In the genomic region with DNA sequence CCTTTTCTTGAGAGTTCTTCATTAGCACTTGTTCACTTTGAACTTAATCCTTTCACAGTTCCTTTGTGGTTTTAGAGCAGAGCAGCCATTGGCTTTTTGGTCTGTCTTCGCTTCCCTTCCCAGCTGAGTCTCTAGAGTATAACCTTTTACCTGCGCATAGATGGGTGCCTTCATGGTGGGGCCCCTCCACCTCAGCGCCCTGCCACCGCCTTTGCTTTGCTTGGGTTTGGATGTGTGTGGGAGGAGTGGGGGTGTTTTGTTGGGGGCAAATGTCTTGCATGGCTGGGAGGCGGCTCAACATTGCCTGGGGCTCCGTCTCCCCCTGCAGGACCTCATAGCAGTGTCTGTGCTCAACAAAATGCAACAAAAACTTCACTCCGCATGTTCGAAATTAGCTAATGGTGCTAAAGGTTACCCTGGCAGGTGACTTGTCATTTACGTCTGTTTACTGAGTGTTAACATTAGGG, we compare ENCODE assay signal across 24 cellular contexts. TPM values are rescaled to one million over a fixed set of nuclear protein-coding genes. Genes with fewer than 3 reads are reported as not detected.
DNase-seq lines count a peak whose midpoint lies in the region; TF ChIP-seq lines count a peak whose summit lies in the region.
"Had no signal": no experiment of that assay in that cellular context is flagged by ENCODE, and none has a peak within 500 bp of the region (broad histone marks: within the 10 kb centered on the region; RNA-seq: fewer than 3 reads in every experiment).

No MANE protein-coding gene starts in this region.

- H3K27ac ChIP-seq in hepatocyte: peak overlapping the region; percentile 82
- H3K27ac ChIP-seq: body of pancreas, epithelial cell of prostate, left ventricle myocardium inferior, uterus had no signal

- 85% methylated on average over 9 of the region's 9 CpGs for WGBS in hepatocyte (ENCODE audit: low lambda C conversion rate, missing lambda C conversion rate)

- H2AFZ ChIP-seq in hepatocyte: no peak overlapping the region

- intact Hi-C loops in activated naive CD4-positive, alpha-beta T cell treated with anti-CD3 and anti-CD28 coated beads for 36 hours (cut with micrococcal nuclease): loop anchor here (1.0 kb wide), 1 partner anchor 22 kb away; no protein-coding TSS in a partner anchor

- no peaks in the 10 kb centered on the region for H3K36me3 ChIP-seq in hepatocyte (replicated peaks; ENCODE audit: insufficient read depth, low read depth)
- H3K36me3 ChIP-seq: uterus had no signal

- no peaks in the 10 kb centered on the region for H4K20me1 ChIP-seq in hepatocyte (ENCODE audit: insufficient read depth, poor library complexity, severe bottlenecking)

- peak; percentile 16 for TF ChIP-seq CTCF in hepatocyte (IDR thresholded peaks at IDR 0.05; ENCODE audit: poor library complexity)

- H3K4me3 Mint-ChIP-seq in activated naive CD4-positive, alpha-beta T cell treated with anti-CD3 and anti-CD28 coated beads for 36 hours: peak overlapping the region; percentile 23
- H3K4me3 Mint-ChIP-seq in stimulated activated naive CD8-positive, alpha-beta T cell treated with anti-CD3 and anti-CD28 coated beads, Interleukin-15, Interleukin-2, amounts not matched to agents 100 ng/mL and 50 ng/mL, for 24 hours: peak overlapping the region; percentile 58
- H3K4me3 Mint-ChIP-seq: stimulated activated effector memory CD8-positive, alpha-beta T cell treated with anti-CD3 and anti-CD28 coated beads, Interleukin-12 subunit alpha, Interleukin-12 subunit beta, amount 100 ng/mL, for 72 hours had no signal

- peaks cover 44% of the 10 kb centered on the region for H3K79me2 ChIP-seq in hepatocyte

- H3K9me3 Mint-ChIP-seq in activated naive CD4-positive, alpha-beta T cell treated with anti-CD3 and anti-CD28 coated beads for 36 hours: peaks cover 3% of the 10 kb centered on the region
- no peaks in the 10 kb centered on the region for H3K9me3 Mint-ChIP-seq in stimulated activated naive CD8-positive, alpha-beta T cell treated with anti-CD3 and anti-CD28 coated beads, Interleukin-15, Interleukin-2, amounts not matched to agents 100 ng/mL and 50 ng/mL, for 24 hours
- H3K9me3 Mint-ChIP-seq: CD8-positive, alpha-beta memory T cell; stimulated activated effector memory CD8-positive, alpha-beta T cell treated with anti-CD3 and anti-CD28 coated beads, Interleukin-12 subunit alpha, Interleukin-12 subunit beta, amount 100 ng/mL, for 72 hours had no signal

- peaks cover 48% of the 10 kb centered on the region for H3K4me1 Mint-ChIP-seq in activated naive CD4-positive, alpha-beta T cell treated with anti-CD3 and anti-CD28 coated beads for 36 hours (ENCODE audit: low read depth)
- peaks cover 42% of the 10 kb centered on the region for H3K4me1 Mint-ChIP-seq in stimulated activated naive CD8-positive, alpha-beta T cell treated with anti-CD3 and anti-CD28 coated beads, Interleukin-15, Interleukin-2, amounts not matched to agents 100 ng/mL and 50 ng/mL, for 24 hours (ENCODE audit: low read depth)
- H3K4me1 Mint-ChIP-seq: stimulated activated effector memory CD8-positive, alpha-beta T cell treated with anti-CD3 and anti-CD28 coated beads, Interleukin-12 subunit alpha, Interleukin-12 subunit beta, amount 100 ng/mL, for 72 hours had no signal

- H3K27me3 Mint-ChIP-seq in activated naive CD4-positive, alpha-beta T cell treated with anti-CD3 and anti-CD28 coated beads for 36 hours (ENCODE audit: low read depth): no peaks in the 10 kb centered on the region
- H3K27me3 Mint-ChIP-seq in stimulated activated naive CD8-positive, alpha-beta T cell treated with anti-CD3 and anti-CD28 coated beads, Interleukin-15, Interleukin-2, amounts not matched to agents 100 ng/mL and 50 ng/mL, for 24 hours: no peaks in the 10 kb centered on the region
- H3K27me3 Mint-ChIP-seq: CD8-positive, alpha-beta memory T cell had no signal

- peak overlapping the region; percentile 65 for H3K27ac Mint-ChIP-seq in activated naive CD4-positive, alpha-beta T cell treated with anti-CD3 and anti-CD28 coated beads for 36 hours
- H3K27ac Mint-ChIP-seq in stimulated activated naive CD8-positive, alpha-beta T cell treated with anti-CD3 and anti-CD28 coated beads, Interleukin-15, Interleukin-2, amounts not matched to agents 100 ng/mL and 50 ng/mL, for 24 hours: peak overlapping the region; percentile 85

- no peaks in the 10 kb centered on the region for H3K4me1 ChIP-seq in hepatocyte (ENCODE audit: insufficient read depth)
- H3K4me1 ChIP-seq: uterus had no signal

- peak; percentile 41 for DNase-seq in activated naive CD4-positive, alpha-beta T cell treated with anti-CD3 and anti-CD28 coated beads for 36 hours
- no peak for DNase-seq in activated naive CD4-positive, alpha-beta T cell treated with anti-CD3 and anti-CD28 coated beads, Interleukin-2, amount 50 U/mL, for 16 hours
- DNase-seq in activated CD8-positive, alpha-beta memory T cell treated with anti-CD3 and anti-CD28 coated beads, Interleukin-2, amount 50 U/mL, for 1 hour (ENCODE audit: extremely low read depth): peak; percentile 13
- DNase-seq in hepatocyte (ENCODE audit: low spot score): peak; percentile 49
- DNase-seq in NCI-H345 (lab: John Stamatoyannopoulos, UW): no peak
- no peak for DNase-seq in NCI-H82 treated with DMSO at 0.1 percent for 48 hours (lab: John Stamatoyannopoulos, UW; ENCODE audit: unreplicated experiment)
- DNase-seq in AG08396 (ENCODE audit: low spot score): no peak
- DNase-seq: activated CD4-positive, alpha-beta T cell treated with anti-CD3 and anti-CD28 coated beads for 48 hours; activated effector memory CD4-positive, alpha-beta T cell treated with anti-CD3 and anti-CD28 coated beads, Interleukin-2, amount 50 U/mL, for 16 hours; body of pancreas; DMS79 treated with DMSO at 0.1 percent for 48 hours; left ventricle myocardium inferior; NCI-H1417 treated with DMSO at 0.1 percent for 48 hours; NCI-H2171 treated with DMSO at 0.1 percent for 48 hours; NCI-H748 treated with DMSO at 0.1 percent for 48 hours; occipital lobe; PC-3; uterus had no signal

- no peak overlapping the region for H3K4me2 ChIP-seq in hepatocyte
- H3K4me2 ChIP-seq: smooth muscle cell had no signal

- H3K9me2 ChIP-seq in hepatocyte (replicated peaks; ENCODE audit: insufficient read depth): no peaks in the 10 kb centered on the region

- no peaks in the 10 kb centered on the region for H3K27me3 ChIP-seq in hepatocyte
- H3K27me3 ChIP-seq: body of pancreas, gastroesophageal sphincter, uterus had no signal

- CTCF ChIA-PET in activated naive CD4-positive, alpha-beta T cell treated with anti-CD3 and anti-CD28 coated beads for 36 hours (lab: Charles Lee): interaction anchor here (1.6 to 2.0 kb wide), 2 partner anchors 9 to 139 kb away, joined by 6 to 9 read pairs; no protein-coding TSS in a partner anchor

- H3K36me3 Mint-ChIP-seq in activated naive CD4-positive, alpha-beta T cell treated with anti-CD3 and anti-CD28 coated beads for 36 hours (ENCODE audit: low read depth): peaks cover 29% of the 10 kb centered on the region
- peaks cover 41% of the 10 kb centered on the region for H3K36me3 Mint-ChIP-seq in stimulated activated naive CD8-positive, alpha-beta T cell treated with anti-CD3 and anti-CD28 coated beads, Interleukin-15, Interleukin-2, amounts not matched to agents 100 ng/mL and 50 ng/mL, for 24 hours (ENCODE audit: low read depth)

- no peak overlapping the region for H3K4me3 ChIP-seq in hepatocyte
- H3K4me3 ChIP-seq: body of pancreas, gastroesophageal sphincter, left ventricle myocardium inferior, smooth muscle cell, uterus had no signal

- no peaks in the 10 kb centered on the region for H3K9me3 ChIP-seq in hepatocyte (ENCODE audit: low read depth)
- H3K9me3 ChIP-seq: body of pancreas, gastroesophageal sphincter, left ventricle myocardium inferior, uterus had no signal

RNA-seq across cellular contexts. Expression of a gene that starts 11.9 kb away (rescaled TPM):
- total RNA-seq in activated naive CD4-positive, alpha-beta T cell treated with anti-CD3 and anti-CD28 coated beads for 36 hours: 10 to 100 TPM; 19.6 to 20.0 TPM
- 52.0 and 61.1 TPM in 2 replicates for total RNA-seq in hepatocyte
- 35.0 and 45.3 TPM in 2 replicates for polyA plus RNA-seq in hepatocyte

Comparison
In these comparisons a context has a peak if more than half of its experiments do, and no peak if none do; other contexts are left out.
1. DNase-seq: peak in activated naive CD4-positive, alpha-beta T cell treated with anti-CD3 and anti-CD28 coated beads for 36 hours (single experiment), activated CD8-positive, alpha-beta memory T cell treated with anti-CD3 and anti-CD28 coated beads, Interleukin-2, amount 50 U/mL, for 1 hour (single experiment) and hepatocyte (single experiment); none in activated naive CD4-positive, alpha-beta T cell treated with anti-CD3 and anti-CD28 coated beads, Interleukin-2, amount 50 U/mL, for 16 hours (single experiment), NCI-H345 (single experiment), NCI-H82 treated with DMSO at 0.1 percent for 48 hours (single experiment) and AG08396 (single experiment).